Comparison of ENCODE assay signal across 16 cellular contexts in the genomic region with DNA sequence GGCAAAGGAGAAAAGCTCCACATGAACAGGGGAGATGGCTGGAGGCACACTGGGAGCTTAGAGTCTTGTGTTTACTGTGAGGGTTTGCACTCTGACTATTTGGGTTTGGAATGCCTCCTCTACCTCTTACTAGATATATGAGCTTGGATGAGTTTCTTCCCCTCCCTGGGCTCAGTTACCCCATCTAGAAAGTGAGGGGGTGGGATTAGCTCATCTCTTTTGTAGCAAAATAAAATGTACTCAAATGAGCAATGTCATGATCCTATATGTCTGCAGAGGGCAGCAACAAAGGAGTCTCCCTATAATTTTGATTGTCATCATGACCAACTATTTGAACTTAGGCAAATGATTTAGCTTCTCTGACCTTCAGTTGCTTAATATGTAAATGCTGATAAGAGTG.
DNase-seq lines count a peak whose midpoint lies in the region; TF ChIP-seq lines count a peak whose summit lies in the region.
"Had no signal": no experiment of that assay in that cellular context is flagged by ENCODE, and none has a peak within 500 bp of the region (broad histone marks: within the 10 kb centered on the region; RNA-seq: fewer than 3 reads in every experiment).

No MANE protein-coding gene starts in this region.

- no peak for TF ChIP-seq CTCF in VCaP (conservative IDR thresholded peaks at IDR 0.05)
- TF ChIP-seq CTCF in esophagus muscularis mucosa (IDR thresholded peaks at IDR 0.05) = no peak
- TF ChIP-seq CTCF in sigmoid colon (IDR thresholded peaks at IDR 0.05) = no peak

- TF ChIP-seq EP300 in esophagus muscularis mucosa (IDR thresholded peaks at IDR 0.05) = no peak
- no peak for TF ChIP-seq EP300 in sigmoid colon (IDR thresholded peaks at IDR 0.05)

- H3K4me1 ChIP-seq in GM23248 (ENCODE audit: insufficient read depth) = peaks cover 31% of the 10 kb centered on the region
- H3K4me1 ChIP-seq in esophagus muscularis mucosa = peaks cover 24 to 55% (median 40%) of the 10 kb centered on the region in 4 donors
- peaks cover 2 to 46% (median 31%) of the 10 kb centered on the region in 4 donors for H3K4me1 ChIP-seq in sigmoid colon

- in situ Hi-C loops in GM23248 (cut with MboI) = no loop called here

- H3K9me2 ChIP-seq in GM23248 (ENCODE audit: insufficient read depth) = no peaks in the 10 kb centered on the region

- no peaks in the 10 kb centered on the region for H4K20me1 ChIP-seq in GM23248 (ENCODE audit: insufficient read depth)

- no peaks in the 10 kb centered on the region for H3K9me3 ChIP-seq in GM23248 (ENCODE audit: low read depth)
- no peaks in the 10 kb centered on the region for H3K9me3 ChIP-seq in esophagus muscularis mucosa
- no peaks in the 10 kb centered on the region for H3K9me3 ChIP-seq in sigmoid colon

- H3K79me2 ChIP-seq in GM23248 (ENCODE audit: insufficient read depth) = no peaks in the 10 kb centered on the region

- no peak overlapping the region for H2AFZ ChIP-seq in GM23248

- TF ChIP-seq POLR2A in esophagus muscularis mucosa (IDR thresholded peaks at IDR 0.05; ENCODE audit: low read depth) (no peak), sigmoid colon (IDR thresholded peaks at IDR 0.05) (no peak)

- intact Hi-C loops in esophagus muscularis mucosa (cut with DNase I) (loop anchor here (5.0 kb wide), 1 partner anchor 106 kb away; no protein-coding TSS in a partner anchor), sigmoid colon (cut with DNase I) (loop anchor here (5.0 kb wide), 1 partner anchor 156 kb away; no protein-coding TSS in a partner anchor)

- peak overlapping the region; percentile 29; the same call in 1 of the 2 replicates for H3K27ac ChIP-seq in GM23248
- peak overlapping the region; percentile 59 for H3K27ac ChIP-seq in VCaP
- peak overlapping the region; percentile 22 to 96 (median 50) for H3K27ac ChIP-seq in esophagus muscularis mucosa (replicated peaks in 1 of 4)
- peak overlapping the region in 3 of 4 donors; percentile 9 to 44 (median 36) for H3K27ac ChIP-seq in sigmoid colon

- H3K4me2 ChIP-seq in GM23248 (ENCODE audit: unreplicated experiment) = no peak overlapping the region

- no peaks in the 10 kb centered on the region for H3K27me3 ChIP-seq in GM23248 (replicated peaks; ENCODE audit: insufficient read depth)
- H3K27me3 ChIP-seq in esophagus muscularis mucosa = no peaks in the 10 kb centered on the region
- no peaks in the 10 kb centered on the region for H3K27me3 ChIP-seq in sigmoid colon

- H3K4me3 ChIP-seq in GM23248 = no peak overlapping the region
- no peak overlapping the region for H3K4me3 ChIP-seq in esophagus muscularis mucosa
- H3K4me3 ChIP-seq in sigmoid colon = no peak overlapping the region
- H3K4me3 ChIP-seq: K562 had no signal

- H3F3A ChIP-seq in GM23248 (ENCODE audit: insufficient read depth) = peaks cover 37% of the 10 kb centered on the region

- H3K9ac ChIP-seq in GM23248 = no peak overlapping the region

- H3K36me3 ChIP-seq in GM23248 (ENCODE audit: low read depth) (peaks cover 3% of the 10 kb centered on the region; the same call in 1 of the 2 replicates), esophagus muscularis mucosa (peaks cover 37 to 68% (median 54%) of the 10 kb centered on the region in 4 donors), sigmoid colon (peaks cover 15 to 77% (median 47%) of the 10 kb centered on the region in 4 donors)

- peak; percentile 60 for DNase-seq in GM23248
- no peak for DNase-seq in esophagus muscularis mucosa (ENCODE audit: extremely low spot score)
- no peak for DNase-seq in sigmoid colon
- DNase-seq in globus pallidus (ENCODE audit: low spot score) = no peak
- no peak for DNase-seq in DMS79 treated with DMSO at 0.1 percent for 48 hours (lab: John Stamatoyannopoulos, UW)
- DNase-seq in ureter (ENCODE audit: low spot score) = no peak
- DNase-seq in AG08396 (ENCODE audit: low spot score) = no peak
- DNase-seq: AML-193, DMS53, NCI-H1092, NCI-H1694, NCI-H446, NCI-H774, SHP77 treated with DMSO at 0.1 percent for 48 hours had no signal
